Comparison of ENCODE assay signal across 1 cellular context in the genomic region with DNA sequence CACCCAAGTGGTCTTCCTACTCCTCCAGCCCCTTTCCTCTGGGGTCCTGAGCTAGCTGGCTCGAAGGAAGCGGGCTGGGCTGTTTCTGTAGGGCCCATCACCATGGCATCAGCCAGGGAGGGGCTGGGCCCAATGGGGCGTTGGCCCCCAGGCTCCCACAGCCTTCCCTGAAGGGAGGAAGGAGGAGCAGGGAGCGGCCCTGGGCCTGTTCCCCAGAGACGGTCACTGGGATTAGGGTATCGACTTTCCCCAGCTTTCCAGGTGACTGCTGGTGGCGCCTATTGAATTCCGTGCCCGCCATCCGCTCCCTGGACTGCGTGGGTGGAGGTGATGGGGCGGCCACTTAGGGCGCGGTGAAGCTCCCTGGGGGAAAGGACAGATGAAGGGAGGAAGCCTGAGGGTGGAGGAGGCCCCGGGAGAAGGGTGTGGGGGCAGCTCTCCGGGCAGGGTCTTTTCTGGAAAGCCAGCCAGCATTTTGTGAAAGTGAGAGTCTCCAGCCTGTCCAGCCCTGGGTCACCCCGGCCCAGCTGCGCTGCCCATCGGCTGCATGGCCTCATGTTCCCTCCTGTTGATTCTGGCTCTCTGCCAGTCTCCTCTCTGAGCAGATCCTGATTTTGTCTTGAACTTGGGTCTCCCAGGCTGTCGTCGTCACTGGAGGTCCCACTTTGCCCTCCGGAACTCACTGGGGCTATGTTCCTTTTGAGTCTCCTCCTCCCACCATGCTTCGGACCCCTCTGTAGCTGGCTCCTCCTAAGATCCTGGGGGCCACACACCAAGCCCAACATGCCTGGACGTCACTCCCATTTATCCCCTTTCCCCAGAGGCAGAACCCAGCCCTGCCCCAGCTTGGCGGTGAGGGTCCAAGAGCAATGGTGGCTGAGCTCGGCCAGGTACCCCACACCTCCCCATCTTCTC.
TF ChIP-seq lines count a peak whose summit lies in the region.

No MANE protein-coding gene starts in this region.

TF ChIP-seq in GM12878, 131 proteins besides CTCF, POLR2A, EP300 and RAD21:
- TF ChIP-seq BMI1 (IDR thresholded peaks at IDR 0.05; ENCODE audit: borderline replicate concordance) (no peak), HDAC6 (IDR thresholded peaks at IDR 0.05; ENCODE audit: unreplicated experiment) (no peak), WRNIP1 (IDR thresholded peaks at IDR 0.05; ENCODE audit: borderline replicate concordance, low read depth, low read length) (no peak), SMAD1 (IDR thresholded peaks at IDR 0.05; ENCODE audit: low read depth, partially characterized antibody) (no peak), YBX1 (IDR thresholded peaks at IDR 0.05) (no peak), ETV6 (conservative IDR thresholded peaks at IDR 0.05 in 1 of 2, IDR thresholded peaks at IDR 0.05 in 1 of 2; ENCODE audit: borderline replicate concordance in 1 of 2, low read depth in 1 of 2) (no peak), BCL11A (IDR thresholded peaks at IDR 0.05; ENCODE audit: low read depth, low read length) (no peak), NFYA (IDR thresholded peaks at IDR 0.05; ENCODE audit: borderline replicate concordance, low read depth, low read length) (no peak)
